13 cellular contexts compared by ENCODE assay signal in the genomic region with DNA sequence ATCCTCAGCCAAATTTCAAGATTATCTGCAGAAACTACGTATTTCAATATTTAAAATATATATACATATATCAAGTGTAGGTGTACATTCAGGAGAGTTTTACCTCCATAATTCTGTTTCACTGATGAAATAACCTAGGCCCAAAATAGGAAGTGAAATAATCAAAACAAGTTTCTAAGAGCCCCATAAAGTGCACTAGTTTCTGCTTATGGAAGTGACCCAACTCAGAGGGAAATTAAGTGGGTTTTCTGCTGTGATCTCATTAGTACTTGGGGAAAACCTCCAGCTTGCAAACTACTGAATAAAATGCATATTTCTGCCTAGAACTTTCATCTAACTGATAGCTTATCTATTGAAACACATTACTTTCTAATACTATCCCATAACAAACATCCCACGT. TPM values are rescaled to one million over a fixed set of nuclear protein-coding genes. Genes with fewer than 3 reads are reported as not detected.
A peak's percentile ranks its signal among the peaks of the same experiment; 100 is the strongest.
DNase-seq lines count a peak whose midpoint lies in the region; ATAC-seq and TF ChIP-seq lines count a peak whose summit lies in the region.
"Had no signal": no experiment of that assay in that cellular context is flagged by ENCODE, and none has a peak within 500 bp of the region (broad histone marks: within the 10 kb centered on the region; RNA-seq: fewer than 3 reads in every experiment).

No MANE protein-coding gene starts in this region.

- H3K9me3 ChIP-seq in OCI-LY7 (ENCODE audit: low read length), result 0 out of 2 replicates have a peak, but pooled peaks cover 6% of the 10 kb centered on the region

- no peak overlapping the region for H3K27ac Mint-ChIP-seq in progenitor cell of endocrine pancreas
- H3K27ac Mint-ChIP-seq in activated T-cell treated with anti-CD3 and anti-CD28 coated beads, Interleukin-2, amount 50 U/mL, for 72 hours, result no peak overlapping the region
- H3K27ac Mint-ChIP-seq: CD4-positive, alpha-beta memory T cell had no signal

- H3K79me2 ChIP-seq in OCI-LY7 (ENCODE audit: insufficient read depth, low read depth, low read length), result no peaks in the 10 kb centered on the region

- no peaks in the 10 kb centered on the region for H3K36me3 Mint-ChIP-seq in progenitor cell of endocrine pancreas (ENCODE audit: insufficient read depth)
- no peaks in the 10 kb centered on the region for H3K36me3 Mint-ChIP-seq in activated T-cell treated with anti-CD3 and anti-CD28 coated beads, Interleukin-2, amount 50 U/mL, for 72 hours (ENCODE audit: insufficient read depth in 2 of 2)
- H3K36me3 Mint-ChIP-seq: CD4-positive, alpha-beta memory T cell had no signal

- CTCF ChIA-PET in OCI-LY7 (lab: Charles Lee; ENCODE audit: unreplicated experiment), result interaction anchor here (1.0 to 1.4 kb wide), 3 partner anchors 10 to 47 kb away, joined by 3 to 5 read pairs (median 3); no protein-coding TSS in a partner anchor

- H3K9me3 Mint-ChIP-seq in progenitor cell of endocrine pancreas (ENCODE audit: low read depth), result peaks cover 6% of the 10 kb centered on the region
- no peaks in the 10 kb centered on the region for H3K9me3 Mint-ChIP-seq in activated T-cell treated with anti-CD3 and anti-CD28 coated beads, Interleukin-2, amount 50 U/mL, for 72 hours
- H3K9me3 Mint-ChIP-seq: CD4-positive, alpha-beta memory T cell had no signal

- H3K4me3 ChIP-seq in OCI-LY7 (ENCODE audit: low read depth, low read length, poor library complexity, severe bottlenecking), result no peak overlapping the region

- H3K9me2 ChIP-seq in OCI-LY7 (ENCODE audit: insufficient read depth, low read length), result peaks cover 3% of the 10 kb centered on the region; the same call in 1 of the 2 replicates

- H3K36me3 ChIP-seq in OCI-LY7 (ENCODE audit: insufficient read depth, low read length), result no peaks in the 10 kb centered on the region

- no TSS peak for BruUV-seq in OCI-LY7 (replicated peaks; lab: Mats Ljungman, UMichigan)

- H3K27me3 Mint-ChIP-seq in progenitor cell of endocrine pancreas, result peaks cover 4% of the 10 kb centered on the region
- H3K27me3 Mint-ChIP-seq in activated T-cell treated with anti-CD3 and anti-CD28 coated beads, Interleukin-2, amount 50 U/mL, for 72 hours (ENCODE audit: low read depth), result peaks cover 10% of the 10 kb centered on the region
- H3K27me3 Mint-ChIP-seq: CD4-positive, alpha-beta memory T cell had no signal

- POLR2A ChIA-PET in OCI-LY7 (lab: Charles Lee), result interaction anchor here (0.6 to 6.1 kb wide), 51 partner anchors 11 to 1093 kb away, joined by 3 to 96 read pairs (median 4); partner anchors contain the start of gene MIR17HG

- peaks cover 18% of the 10 kb centered on the region for H3K4me1 ChIP-seq in OCI-LY7 (ENCODE audit: insufficient read depth, low read length, poor library complexity, severe bottlenecking)

- DNase-seq in OCI-LY7 (ENCODE audit: low spot score) (peak; percentile 69), progenitor cell of endocrine pancreas (ENCODE audit: low spot score, unreplicated experiment) (no peak), KG1 (lab: John Stamatoyannopoulos, UW) (no peak)
- DNase-seq in stimulated activated CD4-positive, alpha-beta T cell treated with anti-CD3 and anti-CD28 coated beads, Interleukin-4, amount 100 ng/mL, for 4 hours, result no peak
- DNase-seq in activated T-cell treated with anti-CD3 and anti-CD28 coated beads, Interleukin-2, amount 50 U/mL, for 72 hours, result no peak
- DNase-seq: anterior cingulate cortex; CD4-positive, alpha-beta memory T cell; NCI-H1694 treated with DMSO at 0.1 percent for 48 hours; PC-3; substantia nigra had no signal

- H3K4me1 Mint-ChIP-seq in progenitor cell of endocrine pancreas (ENCODE audit: low read depth), result no peaks in the 10 kb centered on the region
- H3K4me1 Mint-ChIP-seq in activated T-cell treated with anti-CD3 and anti-CD28 coated beads, Interleukin-2, amount 50 U/mL, for 72 hours (ENCODE audit: low read depth), result no peaks in the 10 kb centered on the region
- H3K4me1 Mint-ChIP-seq: CD4-positive, alpha-beta memory T cell had no signal

- peak overlapping the region; percentile 21 for H3K4me2 ChIP-seq in OCI-LY7 (ENCODE audit: low read length)

- H3K27ac ChIP-seq in OCI-LY7 (ENCODE audit: low read depth, low read length, poor library complexity, severe bottlenecking), result no peak overlapping the region

- TF ChIP-seq CTCF in OCI-LY7 (conservative IDR thresholded peaks at IDR 0.05; ENCODE audit: low read length) (no peak), progenitor cell of endocrine pancreas (IDR thresholded peaks at IDR 0.05; ENCODE audit: unreplicated experiment) (no peak)

- intact Hi-C loops in OCI-LY7 (cut with micrococcal nuclease; ENCODE audit: unreplicated experiment), result loop anchor here (2.0 kb wide), 1 partner anchor 45 kb away; the partner anchor contains the start of gene MIR17HG

- H2AFZ ChIP-seq in OCI-LY7 (ENCODE audit: low read length), result peak overlapping the region; percentile 6

- no peaks in the 10 kb centered on the region for H4K20me1 ChIP-seq in OCI-LY7 (ENCODE audit: insufficient read depth, low read length)

- peak; percentile 90 for ATAC-seq in GM18868 (IDR thresholded peaks at IDR 0.05; ENCODE audit: unreplicated experiment)
- peak; percentile 91 for ATAC-seq in GM21529 (IDR thresholded peaks at IDR 0.05; ENCODE audit: unreplicated experiment)
- ATAC-seq in HG03066 (IDR thresholded peaks at IDR 0.05; ENCODE audit: low read depth, unreplicated experiment), result peak; percentile 80
- no peak for ATAC-seq in activated T-cell treated with anti-CD3 and anti-CD28 coated beads, Interleukin-2, amount 50 U/mL, for 72 hours (replicated peaks in 1 of 2)
- ATAC-seq: PC-3 had no signal

- no peak overlapping the region for H3K4me3 Mint-ChIP-seq in progenitor cell of endocrine pancreas (ENCODE audit: low read depth)
- H3K4me3 Mint-ChIP-seq in activated T-cell treated with anti-CD3 and anti-CD28 coated beads, Interleukin-2, amount 50 U/mL, for 72 hours, result no peak overlapping the region
- H3K4me3 Mint-ChIP-seq: CD4-positive, alpha-beta memory T cell had no signal

RNA-seq across cellular contexts. Expression of gene MIR17HG, which starts 45.4 kb away (rescaled TPM):
- total RNA-seq in OCI-LY7 (2014; rRNA removed; shearing (Covaris generic)), result 175 and 242 TPM in 2 replicates
- total RNA-seq in OCI-LY7 (2022), result 199 and 229 TPM in 2 replicates
- 13.8 and 14.0 TPM in 2 replicates for total RNA-seq in progenitor cell of endocrine pancreas
- 10 to 100 TPM; 15.7 to 17.9 TPM for total RNA-seq in activated T-cell treated with anti-CD3 and anti-CD28 coated beads, Interleukin-2, amount 50 U/mL, for 72 hours

Comparison
In these comparisons a context has a peak if more than half of its experiments do, and no peak if none do; other contexts are left out.
1. ATAC-seq: peak in GM18868 (single experiment), GM21529 (single experiment) and HG03066 (single experiment); none in activated T-cell treated with anti-CD3 and anti-CD28 coated beads, Interleukin-2, amount 50 U/mL, for 72 hours (0 of 2).
2. RNA of gene MIR17HG, which starts 45.4 kb away (total RNA-seq): 175 to 242 TPM in OCI-LY7; 15.7 to 17.9 TPM in activated T-cell treated with anti-CD3 and anti-CD28 coated beads, Interleukin-2, amount 50 U/mL, for 72 hours and 13.8 to 14.0 TPM in progenitor cell of endocrine pancreas; every median in the first group is over 4 times any median in the second.